In genomic region chr1:2286923-2287322, GRCh38 we compare ENCODE assay signal across 19 cellular contexts. TPM values are rescaled to one million over a fixed set of nuclear protein-coding genes. Genes with fewer than 3 reads are reported as not detected.
DNase-seq lines count a peak whose midpoint lies in the region; ATAC-seq, FAIRE-seq and TF ChIP-seq lines count a peak whose summit lies in the region.
"Had no signal": no experiment of that assay in that cellular context is flagged by ENCODE, and none has a peak within 500 bp of the region (broad histone marks: within the 10 kb centered on the region; RNA-seq: fewer than 3 reads in every experiment).

No MANE protein-coding gene starts in this region.

- H4K20me1 ChIP-seq in K562 (replicated peaks; ENCODE audit: control insufficient read depth, insufficient read depth, low read length), result peaks cover 31% of the 10 kb centered on the region

- H3K9me1 ChIP-seq in K562 (ENCODE audit: control insufficient read depth, insufficient read depth, low read length), result peaks cover 9% of the 10 kb centered on the region

- DNase-seq in A673 (ENCODE audit: low spot score) (no peak), K562 (ENCODE audit: extremely low read depth in 1 of 4, low spot score in 3 of 4) (no peak), GM19238 (ENCODE audit: insufficient read length, low spot score) (no peak), A172 (ENCODE audit: low spot score) (no peak), HUDEP-2 (lab: John Stamatoyannopoulos, UW; ENCODE audit: unreplicated experiment in 76 of 76) (no peak)
- DNase-seq in CD4-positive, alpha-beta memory T cell, result no peak
- no peak for DNase-seq in naive thymus-derived CD8-positive, alpha-beta T cell
- DNase-seq: activated CD4-positive, alpha-beta T cell treated with anti-CD3 and anti-CD28 coated beads, Interleukin-2, amount 50 U/mL, for 48 hours; CD4-positive, CD25-positive, alpha-beta regulatory T cell; NCI-H2029 treated with DMSO at 0.1 percent for 48 hours; NCI-H2227 treated with DMSO at 0.1 percent for 48 hours; NCI-H774; occipital lobe; RPMI8226; stimulated activated CD4-positive, alpha-beta T cell treated with anti-CD3 and anti-CD28 coated beads, Interleukin-4, amount 100 ng/mL, for 1 hour; stimulated activated naive CD4-positive, alpha-beta T cell had no signal

- H3K4me2 ChIP-seq in K562 (ENCODE audit: insufficient read depth, low read length), result no peak overlapping the region

- H3K9ac ChIP-seq in K562 (ENCODE audit: insufficient read depth in 1 of 2, low read depth in 2 of 2, low read length in 2 of 2), result no peak overlapping the region

- H3K36me3 Mint-ChIP-seq in CD4-positive, alpha-beta memory T cell, result peaks cover 3 to 16% of the 10 kb centered on the region in 2 donors
- peaks cover 0 to 7% (median 0%) of the 10 kb centered on the region in 3 donors for H3K36me3 Mint-ChIP-seq in naive thymus-derived CD8-positive, alpha-beta T cell
- H3K36me3 Mint-ChIP-seq: CD4-positive, CD25-positive, alpha-beta regulatory T cell had no signal

- TF ChIP-seq CTCF in A673 (conservative IDR thresholded peaks at IDR 0.05; ENCODE audit: low read depth, low read length), result no peak
- no peak for TF ChIP-seq CTCF in K562 (IDR thresholded peaks at IDR 0.05 in 2 of 3, conservative IDR thresholded peaks at IDR 0.05 in 1 of 3; ENCODE audit: insufficient read depth in 2 of 3, low read depth in 1 of 3, low read length in 3 of 3)

- no peak overlapping the region for H3K4me3 ChIP-seq in A673 (ENCODE audit: low read depth, low read length, poor library complexity, severe bottlenecking)
- H3K4me3 ChIP-seq in CD4-positive, alpha-beta memory T cell (ENCODE audit: low read length in 2 of 2), result no peak overlapping the region
- no peak overlapping the region for H3K4me3 ChIP-seq in K562
- H3K4me3 ChIP-seq: cardiac muscle cell, lung, thoracic aorta had no signal

- in situ Hi-C loops in K562 (cut with MboI), result no loop called here

- peak overlapping the region in 5 of 8 donors; percentile 31 to 71 (median 56) for H3K4me3 Mint-ChIP-seq in CD4-positive, alpha-beta memory T cell
- H3K4me3 Mint-ChIP-seq in naive thymus-derived CD8-positive, alpha-beta T cell, result peak overlapping the region in 6 of 10 donors; percentile 30 to 75 (median 44)

- ATAC-seq in K562, result no peak
- ATAC-seq in naive thymus-derived CD8-positive, alpha-beta T cell, result no peak

- WGBS in K562 (ENCODE audit: insufficient coverage, low coverage, missing lambda C conversion rate), result 88% methylated on average over 15 of the region's 15 CpGs

- intact Hi-C loops in A673 (cut with micrococcal nuclease; ENCODE audit: unreplicated experiment), result no loop called here
- intact Hi-C loops in CD4-positive, alpha-beta memory T cell (cut with micrococcal nuclease), result no loop called here
- intact Hi-C loops in K562 (cut with micrococcal nuclease), result no loop called here

- H3K27me3 ChIP-seq in A673 (replicated peaks; ENCODE audit: insufficient read depth, low read depth, low read length, poor library complexity) (no peaks in the 10 kb centered on the region), K562 (ENCODE audit: control insufficient read depth in 2 of 2, insufficient read depth in 2 of 2, low read length in 2 of 2) (no peaks in the 10 kb centered on the region)
- H3K27me3 ChIP-seq in CD4-positive, alpha-beta memory T cell (ENCODE audit: insufficient read depth, low read length), result no peaks in the 10 kb centered on the region
- H3K27me3 ChIP-seq: cardiac muscle cell had no signal

- H3K4me1 ChIP-seq in A673 (ENCODE audit: insufficient read depth, low read length, poor library complexity, severe bottlenecking) (peaks cover 32% of the 10 kb centered on the region), K562 (replicated peaks in 1 of 2; ENCODE audit: control insufficient read depth in 2 of 2, insufficient read depth in 2 of 2, low read length in 2 of 2) (peaks cover 21 to 70% of the 10 kb centered on the region in 2 experiments)
- peaks cover 56% of the 10 kb centered on the region for H3K4me1 ChIP-seq in CD4-positive, alpha-beta memory T cell (ENCODE audit: insufficient read depth, low read length)

- TF ChIP-seq EP300 in K562 (IDR thresholded peaks at IDR 0.05; ENCODE audit: low read length), result no peak

- no peak for FAIRE-seq in K562 (lab: Jason Lieb, UNC)

- H3K27ac ChIP-seq in A673 (ENCODE audit: low read depth, low read length, poor library complexity, severe bottlenecking) (peak overlapping the region; percentile 37), K562 (ENCODE audit: extremely low read depth, low read depth, low read length) (no peak overlapping the region)
- no peak overlapping the region for H3K27ac ChIP-seq in CD4-positive, alpha-beta memory T cell (ENCODE audit: low read depth, low read length)
- H3K27ac ChIP-seq: cardiac muscle cell had no signal

- H3K9me3 ChIP-seq in A673 (ENCODE audit: low read depth, low read length, poor library complexity, severe bottlenecking), result no peaks in the 10 kb centered on the region
- no peaks in the 10 kb centered on the region for H3K9me3 ChIP-seq in CD4-positive, alpha-beta memory T cell (ENCODE audit: control insufficient read depth in 1 of 2, low read length in 2 of 2)
- no peaks in the 10 kb centered on the region for H3K9me3 ChIP-seq in K562 (replicated peaks; ENCODE audit: control insufficient read depth, insufficient read depth, low read depth, low read length)
- H3K9me3 ChIP-seq: thoracic aorta had no signal

- no peak overlapping the region for H2AFZ ChIP-seq in K562 (ENCODE audit: low read depth, low read length)

- H3K79me2 ChIP-seq in K562 (ENCODE audit: control insufficient read depth, insufficient read depth, low read length), result peaks cover 75% of the 10 kb centered on the region

- TF ChIP-seq RAD21 in K562 (CRISPR knock-in tag; conservative IDR thresholded peaks at IDR 0.05 in 1 of 2, IDR thresholded peaks at IDR 0.05 in 1 of 2), result no peak

- H3K9me3 Mint-ChIP-seq in CD4-positive, alpha-beta memory T cell, result no peaks in the 10 kb centered on the region
- no peaks in the 10 kb centered on the region for H3K9me3 Mint-ChIP-seq in naive thymus-derived CD8-positive, alpha-beta T cell
- H3K9me3 Mint-ChIP-seq: CD4-positive, CD25-positive, alpha-beta regulatory T cell had no signal

- no peak for TF ChIP-seq POLR2A in K562 (conservative IDR thresholded peaks at IDR 0.05)

- H3K27me3 Mint-ChIP-seq in CD4-positive, alpha-beta memory T cell, result no peaks in the 10 kb centered on the region
- no peaks in the 10 kb centered on the region for H3K27me3 Mint-ChIP-seq in naive thymus-derived CD8-positive, alpha-beta T cell
- H3K27me3 Mint-ChIP-seq: CD4-positive, CD25-positive, alpha-beta regulatory T cell had no signal

- BruUV-seq in A673 (replicated peaks; lab: Mats Ljungman, UMichigan) (no TSS peak), K562 (replicated peaks; lab: Mats Ljungman, UMichigan) (no TSS peak)

- peak overlapping the region in 6 of 7 donors; percentile 3 to 99 (median 64) for H3K27ac Mint-ChIP-seq in CD4-positive, alpha-beta memory T cell
- peak overlapping the region in 7 of 10 donors; percentile 40 to 86 (median 64) for H3K27ac Mint-ChIP-seq in naive thymus-derived CD8-positive, alpha-beta T cell

- POLR2A ChIA-PET in A673 (lab: Charles Lee; ENCODE audit: low non-redundant PET) (no interaction called here), K562 (lab: Yijun Ruan, JAX) (interaction anchor here (1.1 kb wide), 1 partner anchor 26 kb away, joined by 4 read pairs; no protein-coding TSS in a partner anchor)
- POLR2A ChIA-PET in CD4-positive, alpha-beta memory T cell (lab: Charles Lee; ENCODE audit: partially characterized antibody), result interaction anchor here (1.3 kb wide), 1 partner anchor 31 kb away, joined by 3 read pairs; no protein-coding TSS in a partner anchor
- POLR2A ChIA-PET in naive thymus-derived CD8-positive, alpha-beta T cell (lab: Charles Lee), result no interaction called here

- H3K4me1 Mint-ChIP-seq in CD4-positive, alpha-beta memory T cell, result peaks cover 30 to 65% (median 52%) of the 10 kb centered on the region in 4 donors
- H3K4me1 Mint-ChIP-seq in naive thymus-derived CD8-positive, alpha-beta T cell, result peaks cover 23 to 69% (median 57%) of the 10 kb centered on the region in 4 donors

- H3K36me3 ChIP-seq in A673 (ENCODE audit: insufficient read depth, low read length, poor library complexity, severe bottlenecking) (no peaks in the 10 kb centered on the region), K562 (ENCODE audit: control insufficient read depth, insufficient read depth, low read length) (peaks cover 4% of the 10 kb centered on the region; the same call in 1 of the 3 replicates)
- H3K36me3 ChIP-seq in CD4-positive, alpha-beta memory T cell (ENCODE audit: insufficient read depth, low read length), result no peaks in the 10 kb centered on the region
- H3K36me3 ChIP-seq: cardiac muscle cell, thoracic aorta had no signal

- CTCF ChIA-PET in A673 (lab: Charles Lee) (no interaction called here), K562 (lab: Yijun Ruan, JAX; ENCODE audit: low intra/inter-chr PET ratio) (no interaction called here)
- CTCF ChIA-PET in CD4-positive, alpha-beta memory T cell (lab: Charles Lee; ENCODE audit: partially characterized antibody), result no interaction called here

TF ChIP-seq in K562, 482 proteins besides CTCF, POLR2A, EP300 and RAD21 (continues in another document):
- 0 out of 2 replicates have a peak, but pooled peaks have one; percentile 25 for TF ChIP-seq POLR2G (IDR thresholded peaks at IDR 0.05; ENCODE audit: low read depth, low read length)

RNA-seq across cellular contexts. Expression of gene SKI, which starts 58.8 kb away (rescaled TPM):
- total RNA-seq in A673 (2021), result 84.9 and 88.1 TPM in 2 replicates
- total RNA-seq in CD4-positive, alpha-beta memory T cell, result 100 to 1,000 TPM in 1 of 2 experiments, 10 to 100 TPM in 1; 96.1 to 104 TPM
- polyA plus RNA-seq in CD4-positive, alpha-beta memory T cell, result under 1 TPM; 0.08 to 0.86 TPM
- 25.0 and 40.0 TPM in 2 replicates for total RNA-seq in K562 (2011; cell fraction: chromatin; rRNA removed; ENCODE audit: low replicate concordance)
- total RNA-seq in K562 (2011; cell fraction: nucleolus; rRNA removed), result 28.2 and 34.2 TPM in 2 replicates
- 21.0 and 24.4 TPM in 2 replicates for total RNA-seq in K562 (2011; cell fraction: nucleoplasm; rRNA removed)
- total RNA-seq in K562 (2014; rRNA removed), result 10.8 and 16.6 TPM in 2 replicates
- total RNA-seq in K562 (2014; rRNA removed; fragmentation: Illumina TruSeq; extraction: Trizol), result 2.8 and 3.2 TPM in 2 replicates
- 4.6 and 5.6 TPM in 2 replicates for total RNA-seq in K562 (2015; rRNA removed; fragmentation: Illumina TruSeq; extraction: Trizol)
- 55.4 and 60.5 TPM in 2 replicates for total RNA-seq in K562 (2021)
- polyA plus RNA-seq in K562 (2011; rRNA removed), result 3.1 and 4.6 TPM in 2 replicates
- polyA plus RNA-seq in K562 (2011; cell fraction: cytosol; rRNA removed), result 3.6 and 6.1 TPM in 2 replicates
- 8.6 and 16.4 TPM in 2 replicates for polyA plus RNA-seq in K562 (2011; cell fraction: nucleus; rRNA removed)
- 13.2 and 13.6 TPM in 2 replicates for polyA plus RNA-seq in K562 (2012)
- 15.8 and 21.4 TPM in 2 replicates for polyA plus RNA-seq in K562 (2014; fragmentation: Illumina TruSeq; extraction: Trizol)
- under 1 TPM; 0.10 to 0.39 TPM for polyA plus RNA-seq in K562 (2014; fragmentation: Nextera tagmentation; extraction: Ambion mirVana)
- polyA plus RNA-seq in K562 (2014; rRNA removed), result 16.4 and 17.0 TPM in 2 replicates
- 2.7 and 4.6 TPM in 2 replicates for polyA minus RNA-seq in K562 (2011; rRNA and poly(A)+ RNA removed)
- 20.6 and 21.9 TPM in 2 replicates for polyA minus RNA-seq in K562 (2011; cell fraction: cytosol; rRNA and poly(A)+ RNA removed)
- 8.6 and 10.9 TPM in 2 replicates for polyA minus RNA-seq in K562 (2011; cell fraction: nucleus; rRNA and poly(A)+ RNA removed)
- 100 to 1,000 TPM in 1 of 2 experiments, 10 to 100 TPM in 1; 98.3 to 105 TPM for total RNA-seq in naive thymus-derived CD8-positive, alpha-beta T cell
- polyA plus RNA-seq in naive thymus-derived CD8-positive, alpha-beta T cell, result under 1 TPM; 0.30 to 0.80 (median 0.53) TPM
- total RNA-seq in A172 (2014; rRNA removed; shearing (Covaris generic)), result 4.1 and 14.8 TPM in 2 replicates

Comparison
In these comparisons a context has a peak if more than half of its experiments do, and no peak if none do; other contexts are left out.
1. POLR2A ChIA-PET loops: an anchor here in CD4-positive, alpha-beta memory T cell (1.3 kb wide) and K562 (1.1 kb wide); none called in A673 and naive thymus-derived CD8-positive, alpha-beta T cell.